ENCODE assay signal across 8 cellular contexts in the genomic region with DNA sequence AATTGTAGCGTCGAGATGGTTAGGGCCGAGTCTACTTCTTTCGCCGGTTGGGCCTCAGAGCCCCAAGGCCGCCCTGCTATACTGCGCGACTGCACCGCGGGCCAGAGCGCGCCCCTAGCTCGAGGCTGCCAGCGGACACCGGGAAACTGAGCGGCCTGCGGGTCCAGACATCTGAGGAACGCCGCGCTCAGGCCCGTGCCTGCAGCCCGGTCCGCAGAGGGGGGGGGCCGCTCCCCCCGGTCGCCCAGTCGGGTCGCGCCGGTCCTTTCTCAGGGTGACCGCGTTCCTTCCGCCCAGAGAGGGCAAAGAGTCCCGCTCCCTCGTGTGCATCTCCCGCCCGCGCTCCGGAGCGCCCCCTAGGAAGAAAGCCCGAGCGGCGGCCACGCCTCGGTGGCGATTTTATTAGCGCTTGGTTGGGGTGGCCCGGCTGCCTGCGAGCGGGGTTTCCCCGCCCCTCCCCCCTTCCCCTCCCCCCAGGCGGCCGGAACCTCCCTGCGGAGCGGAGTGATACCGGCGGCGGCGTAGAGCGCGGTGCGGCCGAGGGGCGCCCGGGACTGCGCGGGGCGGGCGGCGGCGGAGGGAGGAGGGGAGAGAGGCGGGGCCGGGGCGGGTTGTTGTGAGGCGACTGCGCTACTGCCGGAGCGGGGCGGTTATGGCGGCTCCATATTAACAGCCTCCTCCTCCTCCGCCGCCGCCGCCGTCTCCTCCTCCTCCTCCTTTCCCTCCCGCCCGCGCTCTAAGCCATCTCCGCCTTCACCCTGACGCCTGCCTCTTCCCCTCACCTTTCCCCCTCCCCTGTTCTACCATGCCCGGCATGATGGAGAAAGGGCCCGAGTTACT. TPM values are rescaled to one million over a fixed set of nuclear protein-coding genes. Genes with fewer than 3 reads are reported as not detected.
DNase-seq lines count a peak whose midpoint lies in the region; ATAC-seq, FAIRE-seq and TF ChIP-seq lines count a peak whose summit lies in the region.

A gene (plus strand): TSS at position 611 of the 840 bp plus-strand sequence. CDS start 195 bp downstream, at position 806.

- H3K4me3 ChIP-seq in DND-41 (ENCODE audit: low read depth in 1 of 2, low read length in 2 of 2) (peak within 1 kb of the TSS; percentile 98 to 99), KMS-11 (IDR thresholded peaks at IDR 0.05; ENCODE audit: insufficient read depth, low read depth, low read length) (peak within 1 kb of the TSS; percentile 53), esophagus squamous epithelium (peak within 1 kb of the TSS; percentile 94 to 97 (median 96))

- H3K27ac Mint-ChIP-seq in activated T-cell treated with anti-CD3 and anti-CD28 coated beads, Interleukin-2, amount 50 U/mL, for 72 hours: peak within 1 kb of the TSS; percentile 97
- peak within 1 kb of the TSS; percentile 88 to 98 (median 96) for H3K27ac Mint-ChIP-seq in naive B cell
- H3K27ac Mint-ChIP-seq in stimulated activated memory B cell treated with anti-CD40 and anti-IgM and Interleukin-4, amounts not matched to agents 10 μg/mL and 1 μg/mL and 100 μg/mL, for 72 hours: peak within 1 kb of the TSS; percentile 96

- H3K36me3 ChIP-seq in DND-41 (ENCODE audit: insufficient read depth, low read length) (peaks cover 3% of the 10 kb centered on the region), KMS-11 (ENCODE audit: insufficient read depth) (no peaks in the 10 kb centered on the region), esophagus squamous epithelium (peaks cover 0 to 16% (median 2%) of the 10 kb centered on the region in 3 donors)

- H3K9me3 ChIP-seq in DND-41 (ENCODE audit: insufficient read depth, low read length, severe bottlenecking): no peaks in the 10 kb centered on the region
- no peaks in the 10 kb centered on the region for H3K9me3 ChIP-seq in esophagus squamous epithelium

- H4K20me1 ChIP-seq in DND-41 (ENCODE audit: insufficient read depth, low read length) (peaks cover 5% of the 10 kb centered on the region; the same call in 1 of the 2 replicates), KMS-11 (ENCODE audit: insufficient read depth) (no peaks in the 10 kb centered on the region)

- H3K4me1 ChIP-seq in DND-41 (ENCODE audit: insufficient read depth, low read length) (peaks cover 26% of the 10 kb centered on the region), KMS-11 (ENCODE audit: low read depth, poor library complexity, severe bottlenecking) (peaks cover 28% of the 10 kb centered on the region), esophagus squamous epithelium (peaks cover 10 to 38% (median 16%) of the 10 kb centered on the region in 3 donors)

- H3K4me3 Mint-ChIP-seq in activated T-cell treated with anti-CD3 and anti-CD28 coated beads, Interleukin-2, amount 50 U/mL, for 72 hours: peak within 1 kb of the TSS; percentile 87 to 100
- H3K4me3 Mint-ChIP-seq in naive B cell: peak within 1 kb of the TSS; percentile 90 to 99 (median 93)
- H3K4me3 Mint-ChIP-seq in stimulated activated memory B cell treated with anti-CD40 and anti-IgM and Interleukin-4, amounts not matched to agents 10 μg/mL and 1 μg/mL and 100 μg/mL, for 72 hours: peak within 1 kb of the TSS; percentile 96

- peaks cover 15% of the 10 kb centered on the region for H3K4me1 Mint-ChIP-seq in activated T-cell treated with anti-CD3 and anti-CD28 coated beads, Interleukin-2, amount 50 U/mL, for 72 hours (ENCODE audit: low read depth)
- peaks cover 17 to 23% (median 22%) of the 10 kb centered on the region in 3 donors for H3K4me1 Mint-ChIP-seq in naive B cell
- peaks cover 22% of the 10 kb centered on the region for H3K4me1 Mint-ChIP-seq in stimulated activated memory B cell treated with anti-CD40 and anti-IgM and Interleukin-4, amounts not matched to agents 10 μg/mL and 1 μg/mL and 100 μg/mL, for 72 hours

- H3K4me2 ChIP-seq in DND-41 (ENCODE audit: insufficient read depth, low read length) (peak within 1 kb of the TSS; percentile 94), KMS-11 (peak within 1 kb of the TSS; percentile 96)

- H3K9ac ChIP-seq in DND-41 (ENCODE audit: low read depth, low read length) (peak within 1 kb of the TSS; percentile 100), KMS-11 (peak within 1 kb of the TSS; percentile 97)

- no peak for FAIRE-seq in RCC 7860 (lab: Jason Lieb, UNC)

- peak in 2 of 4 donors; percentile 77 for TF ChIP-seq POLR2A in esophagus squamous epithelium (IDR thresholded peaks at IDR 0.05)

- TF ChIP-seq CTCF in DND-41 (IDR thresholded peaks at IDR 0.05; ENCODE audit: borderline replicate concordance, extremely low read depth, low read length, poor library complexity, severe bottlenecking) (peak; percentile 68), KMS-11 (conservative IDR thresholded peaks at IDR 0.05; ENCODE audit: low read depth, low read length) (peak; percentile 73), esophagus squamous epithelium (IDR thresholded peaks at IDR 0.05) (peak; percentile 47 to 69 (median 58))

- 1 to 2% methylated on average over 18 to 22 of the region's 92 CpGs for WGBS in esophagus squamous epithelium, 2 donors

- ATAC-seq in DND-41 (ENCODE audit: insufficient read depth, low read depth): peak; percentile 75
- peak; percentile 63 for ATAC-seq in GM21737 (IDR thresholded peaks at IDR 0.05; ENCODE audit: unreplicated experiment)
- peak; percentile 85 to 88 for ATAC-seq in activated T-cell treated with anti-CD3 and anti-CD28 coated beads, Interleukin-2, amount 50 U/mL, for 72 hours (replicated peaks in 1 of 2)
- ATAC-seq in naive B cell (ENCODE audit: low read depth in 2 of 2): peak; percentile 69 to 70
- peak; percentile 90 for ATAC-seq in stimulated activated memory B cell treated with anti-CD40 and anti-IgM and Interleukin-4, amounts not matched to agents 10 μg/mL and 1 μg/mL and 100 μg/mL, for 72 hours

- DNase-seq in DND-41 (peak; percentile 95), RCC 7860 (ENCODE audit: low spot score) (peak; percentile 84), esophagus squamous epithelium (lab: John Stamatoyannopoulos, UW) (peak; percentile 86), naive B cell (peak; percentile 84)
- peak; percentile 93 to 94 for DNase-seq in activated T-cell treated with anti-CD3 and anti-CD28 coated beads, Interleukin-2, amount 50 U/mL, for 72 hours

- H3K9me3 Mint-ChIP-seq in activated T-cell treated with anti-CD3 and anti-CD28 coated beads, Interleukin-2, amount 50 U/mL, for 72 hours: no peaks in the 10 kb centered on the region
- H3K9me3 Mint-ChIP-seq in naive B cell: no peaks in the 10 kb centered on the region
- H3K9me3 Mint-ChIP-seq in stimulated activated memory B cell treated with anti-CD40 and anti-IgM and Interleukin-4, amounts not matched to agents 10 μg/mL and 1 μg/mL and 100 μg/mL, for 72 hours: no peaks in the 10 kb centered on the region

- H3K36me3 Mint-ChIP-seq in activated T-cell treated with anti-CD3 and anti-CD28 coated beads, Interleukin-2, amount 50 U/mL, for 72 hours (ENCODE audit: insufficient read depth in 2 of 2): peaks cover 4 to 13% of the 10 kb centered on the region in 2 donors
- peaks cover 0 to 4% of the 10 kb centered on the region in 2 donors for H3K36me3 Mint-ChIP-seq in naive B cell
- peaks cover 8% of the 10 kb centered on the region for H3K36me3 Mint-ChIP-seq in stimulated activated memory B cell treated with anti-CD40 and anti-IgM and Interleukin-4, amounts not matched to agents 10 μg/mL and 1 μg/mL and 100 μg/mL, for 72 hours

- intact Hi-C loops in esophagus squamous epithelium (cut with DNase I): no loop called here

- peak within 1 kb of the TSS; percentile 100 for H2AFZ ChIP-seq in DND-41 (ENCODE audit: low read depth, low read length)
- peak within 1 kb of the TSS; percentile 87 for H2AFZ ChIP-seq in KMS-11 (ENCODE audit: low read depth)

- peaks cover 51% of the 10 kb centered on the region for H3K79me2 ChIP-seq in DND-41 (ENCODE audit: insufficient read depth, low read length)
- peaks cover 23% of the 10 kb centered on the region; the same call in 1 of the 2 replicates for H3K79me2 ChIP-seq in KMS-11 (ENCODE audit: insufficient read depth, low read depth)

- H3K27me3 ChIP-seq in DND-41 (ENCODE audit: insufficient read depth, low read length, poor library complexity) (no peaks in the 10 kb centered on the region), KMS-11 (ENCODE audit: insufficient read depth, low read depth) (no peaks in the 10 kb centered on the region), esophagus squamous epithelium (no peaks in the 10 kb centered on the region)

- H3K27ac ChIP-seq in DND-41 (ENCODE audit: low read length) (peak within 1 kb of the TSS; percentile 100), KMS-11 (peak within 1 kb of the TSS; percentile 99), esophagus squamous epithelium (peak within 1 kb of the TSS; percentile 92 to 100 (median 100))

- no peaks in the 10 kb centered on the region for H3K27me3 Mint-ChIP-seq in activated T-cell treated with anti-CD3 and anti-CD28 coated beads, Interleukin-2, amount 50 U/mL, for 72 hours (ENCODE audit: low read depth)
- H3K27me3 Mint-ChIP-seq in naive B cell: no peaks in the 10 kb centered on the region
- H3K27me3 Mint-ChIP-seq in stimulated activated memory B cell treated with anti-CD40 and anti-IgM and Interleukin-4, amounts not matched to agents 10 μg/mL and 1 μg/mL and 100 μg/mL, for 72 hours: no peaks in the 10 kb centered on the region

RNA-seq across cellular contexts. Expression of the gene that starts here (rescaled TPM):
- 10 to 100 TPM; 50.2 to 61.0 TPM for total RNA-seq in activated T-cell treated with anti-CD3 and anti-CD28 coated beads, Interleukin-2, amount 50 U/mL, for 72 hours
- 10 to 100 TPM; 10.8 to 37.8 (median 18.9) TPM for total RNA-seq in esophagus squamous epithelium
- polyA plus RNA-seq in naive B cell (ENCODE audit: low read depth in 6 of 6): 10 to 100 TPM; 16.6 to 43.1 (median 29.5) TPM

Comparison
In these comparisons a context has a peak if more than half of its experiments do, and no peak if none do; other contexts are left out.
1. Peak in every context shown above with its lines: DNase-seq, ATAC-seq, H3K4me3 ChIP-seq and H3K27ac ChIP-seq.